8 cellular contexts compared by ENCODE assay signal in the genomic region with DNA sequence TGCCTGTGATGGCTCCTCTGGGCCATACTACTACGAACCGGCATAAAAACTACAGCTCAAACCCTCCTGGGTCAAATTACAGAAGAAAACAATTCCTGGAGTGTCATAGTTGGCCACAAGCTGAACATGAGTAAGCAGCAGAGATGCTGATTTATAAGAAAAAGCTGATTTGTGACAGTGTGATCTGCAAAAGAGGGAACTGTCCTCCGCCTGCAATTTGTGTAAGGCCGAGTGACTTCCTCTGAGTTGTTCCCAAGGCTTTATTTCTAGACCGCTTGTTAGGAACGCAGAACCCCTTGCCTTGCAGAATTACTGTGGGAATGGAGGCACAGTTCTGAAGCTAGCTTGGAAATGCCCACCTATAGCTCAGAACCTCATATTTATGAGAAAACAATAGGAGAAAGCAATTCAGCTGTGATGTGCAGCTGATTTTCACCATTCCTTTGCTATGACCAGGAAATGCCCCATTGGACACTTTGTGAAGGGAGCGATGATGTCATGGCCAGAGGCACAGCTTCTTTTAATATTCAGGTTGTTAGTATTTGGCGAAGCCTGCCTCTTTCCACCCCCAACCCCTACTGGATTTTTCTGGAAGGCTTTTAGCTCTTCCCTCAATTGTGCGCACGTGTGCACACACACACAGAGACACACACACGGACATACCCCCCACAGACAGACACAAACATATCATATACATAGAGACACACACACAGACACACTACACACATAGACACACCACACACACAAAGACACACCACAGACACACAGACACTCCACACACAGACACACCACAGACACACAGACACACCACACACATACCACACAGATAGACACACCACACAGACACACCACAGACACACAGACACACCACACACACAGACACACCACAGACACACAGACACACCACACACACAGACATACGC. TPM values are rescaled to one million over a fixed set of nuclear protein-coding genes. Genes with fewer than 3 reads are reported as not detected.
DNase-seq lines count a peak whose midpoint lies in the region; ATAC-seq and TF ChIP-seq lines count a peak whose summit lies in the region.

No MANE protein-coding gene starts in this region.

- TF ChIP-seq CTCF in AG09309 (IDR thresholded peaks at IDR 0.05; ENCODE audit: control insufficient read depth, insufficient read depth, low read depth, low read length, missing control alignments), result no peak

- H3K4me1 Mint-ChIP-seq in effector memory CD8-positive, alpha-beta T cell (ENCODE audit: low read depth in 2 of 2), result peaks cover 34 to 35% of the 10 kb centered on the region in 2 donors

- peak; percentile 28; the same call in 1 of the 2 replicates for TF ChIP-seq EP300 in Ishikawa (IDR thresholded peaks at IDR 0.05; ENCODE audit: borderline replicate concordance)

- peak overlapping the region; percentile 44 for H3K27ac ChIP-seq in angular gyrus (ENCODE audit: low read depth, low read length)

- H3K27ac Mint-ChIP-seq in effector memory CD8-positive, alpha-beta T cell, result no peak overlapping the region

- no peaks in the 10 kb centered on the region for H3K9me3 Mint-ChIP-seq in effector memory CD8-positive, alpha-beta T cell

- DNase-seq in AG09309 (ENCODE audit: low read depth), result peak; percentile 73
- peak; percentile 40 to 81 for DNase-seq in lung microvascular endothelial cell (ENCODE audit: low read depth in 2 of 2)
- no peak for DNase-seq in effector memory CD8-positive, alpha-beta T cell
- DNase-seq in middle frontal gyrus (ENCODE audit: extremely low spot score, low spot score), result no peak
- DNase-seq in H7, result no peak

- H3K27me3 ChIP-seq in H7 (ENCODE audit: control insufficient read depth, insufficient read depth, low read length), result no peaks in the 10 kb centered on the region; the same call in 1 of the 2 replicates

- H3K27me3 Mint-ChIP-seq in effector memory CD8-positive, alpha-beta T cell, result no peaks in the 10 kb centered on the region

- H3K36me3 Mint-ChIP-seq in effector memory CD8-positive, alpha-beta T cell (ENCODE audit: insufficient read depth), result no peaks in the 10 kb centered on the region

- peak overlapping the region in 1 of 2 donors; percentile 0 for H3K4me3 Mint-ChIP-seq in effector memory CD8-positive, alpha-beta T cell

- no peak for ATAC-seq in effector memory CD8-positive, alpha-beta T cell (replicated peaks)
- no peak for ATAC-seq in HG03280 (IDR thresholded peaks at IDR 0.05; ENCODE audit: unreplicated experiment)

- no peak overlapping the region for H3K4me3 ChIP-seq in AG09309 (ENCODE audit: control insufficient read depth, low read depth, low read length)
- H3K4me3 ChIP-seq in H7 (ENCODE audit: insufficient read depth, low read depth, low read length), result no peak overlapping the region

- TF ChIP-seq RAD21 in Ishikawa (IDR thresholded peaks at IDR 0.05; ENCODE audit: low read depth), result no peak

- no peaks in the 10 kb centered on the region for H3K36me3 ChIP-seq in H7 (replicated peaks; ENCODE audit: control insufficient read depth, insufficient read depth, low read length)

TF ChIP-seq in Ishikawa, 13 proteins besides CTCF, POLR2A, EP300 and RAD21:
- TF ChIP-seq CREB1 (IDR thresholded peaks at IDR 0.05; ENCODE audit: low read depth), result no peak
- peak; percentile 60 for TF ChIP-seq TEAD4 (IDR thresholded peaks at IDR 0.05)
- no peak for TF ChIP-seq EGR1 (IDR thresholded peaks at IDR 0.05)
- TF ChIP-seq, protein P1, sequence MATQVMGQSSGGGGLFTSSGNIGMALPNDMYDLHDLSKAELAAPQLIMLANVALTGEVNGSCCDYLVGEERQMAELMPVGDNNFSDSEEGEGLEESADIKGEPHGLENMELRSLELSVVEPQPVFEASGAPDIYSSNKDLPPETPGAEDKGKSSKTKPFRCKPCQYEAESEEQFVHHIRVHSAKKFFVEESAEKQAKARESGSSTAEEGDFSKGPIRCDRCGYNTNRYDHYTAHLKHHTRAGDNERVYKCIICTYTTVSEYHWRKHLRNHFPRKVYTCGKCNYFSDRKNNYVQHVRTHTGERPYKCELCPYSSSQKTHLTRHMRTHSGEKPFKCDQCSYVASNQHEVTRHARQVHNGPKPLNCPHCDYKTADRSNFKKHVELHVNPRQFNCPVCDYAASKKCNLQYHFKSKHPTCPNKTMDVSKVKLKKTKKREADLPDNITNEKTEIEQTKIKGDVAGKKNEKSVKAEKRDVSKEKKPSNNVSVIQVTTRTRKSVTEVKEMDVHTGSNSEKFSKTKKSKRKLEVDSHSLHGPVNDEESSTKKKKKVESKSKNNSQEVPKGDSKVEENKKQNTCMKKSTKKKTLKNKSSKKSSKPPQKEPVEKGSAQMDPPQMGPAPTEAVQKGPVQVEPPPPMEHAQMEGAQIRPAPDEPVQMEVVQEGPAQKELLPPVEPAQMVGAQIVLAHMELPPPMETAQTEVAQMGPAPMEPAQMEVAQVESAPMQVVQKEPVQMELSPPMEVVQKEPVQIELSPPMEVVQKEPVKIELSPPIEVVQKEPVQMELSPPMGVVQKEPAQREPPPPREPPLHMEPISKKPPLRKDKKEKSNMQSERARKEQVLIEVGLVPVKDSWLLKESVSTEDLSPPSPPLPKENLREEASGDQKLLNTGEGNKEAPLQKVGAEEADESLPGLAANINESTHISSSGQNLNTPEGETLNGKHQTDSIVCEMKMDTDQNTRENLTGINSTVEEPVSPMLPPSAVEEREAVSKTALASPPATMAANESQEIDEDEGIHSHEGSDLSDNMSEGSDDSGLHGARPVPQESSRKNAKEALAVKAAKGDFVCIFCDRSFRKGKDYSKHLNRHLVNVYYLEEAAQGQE (IDR thresholded peaks at IDR 0.05; ENCODE audit: low read depth), result no peak
- no peak for TF ChIP-seq NFIC (IDR thresholded peaks at IDR 0.05)
- TF ChIP-seq YY1 (IDR thresholded peaks at IDR 0.05; ENCODE audit: low read depth), result no peak
- TF ChIP-seq, protein P2, sequence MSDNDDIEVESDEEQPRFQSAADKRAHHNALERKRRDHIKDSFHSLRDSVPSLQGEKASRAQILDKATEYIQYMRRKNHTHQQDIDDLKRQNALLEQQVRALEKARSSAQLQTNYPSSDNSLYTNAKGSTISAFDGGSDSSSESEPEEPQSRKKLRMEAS (IDR thresholded peaks at IDR 0.05), result no peak; the same call in 1 of the 2 replicates
- no peak for TF ChIP-seq CEBPB (IDR thresholded peaks at IDR 0.05)
- TF ChIP-seq TAF1 (IDR thresholded peaks at IDR 0.05; ENCODE audit: low read depth), result no peak
- TF ChIP-seq TCF12 (IDR thresholded peaks at IDR 0.05; ENCODE audit: low read depth), result peak; percentile 70

RNA-seq across cellular contexts. Expression of gene IER5, which starts 47.6 kb away (rescaled TPM):
- 14.1 and 16.1 TPM in 2 replicates for total RNA-seq in lung microvascular endothelial cell
- 18.0 and 18.8 TPM in 2 replicates for total RNA-seq in H7 (2014; rRNA removed; shearing (Covaris generic))

Comparison
In these comparisons a context has a peak if more than half of its experiments do, and no peak if none do; other contexts are left out.
1. DNase-seq: peak in AG09309 (single experiment) and lung microvascular endothelial cell (2 of 2); none in effector memory CD8-positive, alpha-beta T cell (0 of 3), middle frontal gyrus (single experiment) and H7 (single experiment).